Comparison of ENCODE assay signal across 8 cellular contexts in the genomic region with DNA sequence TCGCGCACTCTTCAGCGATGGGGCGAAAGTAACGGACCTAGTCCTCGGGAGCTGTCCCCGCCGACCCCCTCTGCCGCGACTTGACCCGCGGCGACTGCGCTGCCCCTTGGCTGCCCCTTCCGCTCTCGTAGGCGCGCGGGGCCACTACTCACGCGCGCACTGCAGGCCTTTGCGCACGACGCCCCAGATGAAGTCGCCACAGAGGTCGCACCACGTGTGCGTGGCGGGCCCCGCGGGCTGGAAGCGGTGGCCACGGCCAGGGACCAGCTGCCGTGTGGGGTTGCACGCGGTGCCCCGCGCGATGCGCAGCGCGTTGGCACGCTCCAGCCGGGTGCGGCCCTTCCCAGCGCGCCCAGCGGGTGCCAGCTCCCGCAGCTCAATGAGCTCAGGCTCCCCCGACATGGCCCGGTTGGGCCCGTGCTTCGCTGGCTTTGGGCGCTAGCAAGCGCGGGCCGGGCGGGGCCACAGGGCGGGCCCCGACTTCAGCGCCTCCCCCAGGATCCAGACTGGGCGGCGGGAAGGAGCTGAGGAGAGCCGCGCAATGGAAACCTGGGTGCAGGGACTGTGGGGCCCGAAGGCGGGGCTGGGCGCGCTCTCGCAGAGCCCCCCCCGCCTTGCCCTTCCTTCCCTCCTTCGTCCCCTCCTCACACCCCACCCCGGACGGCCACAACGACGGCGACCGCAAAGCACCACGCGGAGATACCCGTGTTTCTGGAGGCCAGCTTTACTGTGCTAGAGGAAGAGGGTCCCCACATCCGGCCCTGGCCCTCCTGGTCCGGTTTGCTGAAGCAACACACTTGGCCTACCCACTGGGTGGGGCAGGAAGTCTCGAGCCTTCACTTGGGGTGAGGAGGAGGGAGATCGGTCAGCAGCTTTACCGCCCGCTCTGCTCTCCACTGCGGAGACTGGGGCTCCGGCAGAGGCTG. TPM values are rescaled to one million over a fixed set of nuclear protein-coding genes. Genes with fewer than 3 reads are reported as not detected.
A peak's percentile ranks its signal among the peaks of the same experiment; 100 is the strongest.
DNase-seq lines count a peak whose midpoint lies in the region; ATAC-seq lines count a peak whose summit lies in the region.

A gene with protein sequence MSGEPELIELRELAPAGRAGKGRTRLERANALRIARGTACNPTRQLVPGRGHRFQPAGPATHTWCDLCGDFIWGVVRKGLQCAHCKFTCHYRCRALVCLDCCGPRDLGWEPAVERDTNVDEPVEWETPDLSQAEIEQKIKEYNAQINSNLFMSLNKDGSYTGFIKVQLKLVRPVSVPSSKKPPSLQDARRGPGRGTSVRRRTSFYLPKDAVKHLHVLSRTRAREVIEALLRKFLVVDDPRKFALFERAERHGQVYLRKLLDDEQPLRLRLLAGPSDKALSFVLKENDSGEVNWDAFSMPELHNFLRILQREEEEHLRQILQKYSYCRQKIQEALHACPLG (minus strand): TSS at position 433 of the 926 bp plus-strand sequence. CDS start 31 bp downstream, at position 402.

- POLR2A ChIA-PET in naive thymus-derived CD8-positive, alpha-beta T cell (lab: Charles Lee), result interaction anchor here (0.5 to 14.5 kb wide), 15 partner anchors 9 to 1868 kb away, joined by 3 to 318 read pairs (median 6); a partner anchor contains a TSS

- peak; percentile 50 for DNase-seq in GDM1 (lab: John Stamatoyannopoulos, UW)
- DNase-seq in LoVo (ENCODE audit: low spot score), result peak; percentile 37
- DNase-seq in activated CD8-positive, alpha-beta memory T cell treated with anti-CD3 and anti-CD28 coated beads, Interleukin-2, amount 50 U/mL, for 4 hours, result peak; percentile 53
- peak in 9 of 10 donors; percentile 38 to 78 (median 51) for DNase-seq in naive thymus-derived CD8-positive, alpha-beta T cell

- peaks cover 0 to 3% (median 0%) of the 10 kb centered on the region in 3 donors for H3K36me3 Mint-ChIP-seq in naive thymus-derived CD8-positive, alpha-beta T cell

- H3K4me1 ChIP-seq in esophagus (ENCODE audit: control insufficient read depth in 2 of 2, insufficient read depth in 2 of 2, low read length in 1 of 2) (peaks cover 15 to 26% of the 10 kb centered on the region in 2 donors), thymus (ENCODE audit: control insufficient read depth, insufficient read depth, low read length) (peaks cover 27% of the 10 kb centered on the region)

- ATAC-seq in naive thymus-derived CD8-positive, alpha-beta T cell, result peak; percentile 14 to 19
- no peak for ATAC-seq in HG03280 (IDR thresholded peaks at IDR 0.05; ENCODE audit: unreplicated experiment)
- no peak for ATAC-seq in HG03469 (IDR thresholded peaks at IDR 0.05; ENCODE audit: unreplicated experiment)

- no peaks in the 10 kb centered on the region for H3K27me3 ChIP-seq in esophagus (ENCODE audit: control insufficient read depth in 1 of 2, insufficient read depth in 2 of 2, low read length in 2 of 2)
- H3K27me3 ChIP-seq in thymus (ENCODE audit: control insufficient read depth, insufficient read depth), result no peaks in the 10 kb centered on the region

- H3K4me3 ChIP-seq in esophagus (ENCODE audit: low read depth in 1 of 2, low read length in 2 of 2) (peak within 1 kb of the TSS; percentile 40 to 58), thymus (ENCODE audit: low read length) (peak within 1 kb of the TSS; percentile 31)

- peak within 1 kb of the TSS; percentile 86 to 98 (median 94) for H3K4me3 Mint-ChIP-seq in naive thymus-derived CD8-positive, alpha-beta T cell

- no peaks in the 10 kb centered on the region for H3K9me3 ChIP-seq in esophagus (ENCODE audit: control insufficient read depth in 2 of 2, insufficient read depth in 1 of 2, low read depth in 1 of 2, low read length in 1 of 2)
- no peaks in the 10 kb centered on the region for H3K9me3 ChIP-seq in thymus (ENCODE audit: control insufficient read depth)

- H3K27me3 Mint-ChIP-seq in naive thymus-derived CD8-positive, alpha-beta T cell, result no peaks in the 10 kb centered on the region

- H3K27ac Mint-ChIP-seq in naive thymus-derived CD8-positive, alpha-beta T cell, result peak within 1 kb of the TSS; percentile 94 to 99 (median 96)

- 5 to 8% methylated on average over 69 to 90 of the region's 90 CpGs for WGBS in esophagus, 2 donors
- 3% methylated on average over 90 of the region's 90 CpGs for WGBS in thymus

- no peaks in the 10 kb centered on the region for H3K9me3 Mint-ChIP-seq in naive thymus-derived CD8-positive, alpha-beta T cell

- H3K4me1 Mint-ChIP-seq in naive thymus-derived CD8-positive, alpha-beta T cell, result peaks cover 27 to 78% (median 66%) of the 10 kb centered on the region in 4 donors

- H3K36me3 ChIP-seq in esophagus (ENCODE audit: control insufficient read depth in 2 of 2, insufficient read depth in 2 of 2, low read length in 1 of 2), result no peaks in the 10 kb centered on the region
- H3K36me3 ChIP-seq in thymus (ENCODE audit: control insufficient read depth, insufficient read depth), result no peaks in the 10 kb centered on the region

- peak within 1 kb of the TSS; percentile 78 to 79 for H3K27ac ChIP-seq in esophagus (ENCODE audit: low read depth in 2 of 2, low read length in 1 of 2)
- peak within 1 kb of the TSS; percentile 77 for H3K27ac ChIP-seq in thymus (ENCODE audit: low read depth)

RNA-seq across cellular contexts. Expression of the gene that starts here (rescaled TPM):
- polyA plus RNA-seq in esophagus (10 to 100 TPM; 15.0 to 20.3 TPM), thymus (40.3 TPM)
- total RNA-seq in naive thymus-derived CD8-positive, alpha-beta T cell, result 10 to 100 TPM; 67.3 to 70.8 TPM
- polyA plus RNA-seq in naive thymus-derived CD8-positive, alpha-beta T cell, result 10 to 100 TPM; 50.8 to 87.6 (median 68.1) TPM

Comparison
In these comparisons a context has a peak if more than half of its experiments do, and no peak if none do; other contexts are left out.
1. ATAC-seq: peak in naive thymus-derived CD8-positive, alpha-beta T cell (2 of 2); none in HG03280 (single experiment) and HG03469 (single experiment).
2. Peak in every context shown above with its lines, with median percentiles within 50 percentile points of each other: DNase-seq.